20 cellular contexts compared by ENCODE assay signal in the genomic region with DNA sequence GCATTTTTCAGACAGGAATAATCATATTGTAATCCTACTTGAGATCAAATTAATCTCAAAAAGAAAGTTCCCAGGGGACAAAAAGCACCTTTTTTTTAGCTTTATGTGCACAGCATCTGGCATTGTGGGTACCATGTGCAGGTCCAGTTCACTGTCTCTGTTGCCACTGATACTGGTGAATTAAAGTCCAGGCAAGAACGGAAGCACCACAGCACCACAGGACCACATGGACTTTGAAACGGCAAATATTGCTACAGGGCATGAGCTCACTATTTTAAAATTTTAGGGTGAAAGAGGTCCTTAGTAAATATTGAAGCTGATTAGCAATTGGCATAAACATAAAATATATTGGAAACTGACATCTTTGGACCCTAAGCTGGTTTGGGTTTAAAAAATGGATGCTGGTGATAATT.
"Had no signal": no experiment of that assay in that cellular context is flagged by ENCODE, and none has a peak within 500 bp of the region (broad histone marks: within the 10 kb centered on the region; RNA-seq: fewer than 3 reads in every experiment).

No MANE protein-coding gene starts in this region.

- DNase-seq: activated B cell treated with CpG ODN at 0.5 μM for 24 hours; activated CD4-positive, alpha-beta T cell treated with anti-CD3 and anti-CD28 coated beads for 1 hour; activated CD4-positive, alpha-beta T cell treated with anti-CD3 and anti-CD28 coated beads, Interleukin-2, amount 10 ng/mL, durations not matched to agents 24 days and 14 days; activated CD4-positive, alpha-beta T cell treated with anti-CD3 and anti-CD28 coated beads, Interleukin-2, amount 50 U/mL, for 48 hours; activated CD8-positive, alpha-beta memory T cell treated with anti-CD3 and anti-CD28 coated beads, Interleukin-2, amount 10 ng/mL, durations not matched to agents 7 days and 5 days; activated effector memory CD4-positive, alpha-beta T cell treated with Interleukin-2 at 50 U/mL for 16 hours; activated naive CD4-positive, alpha-beta T cell; activated T-cell treated with anti-CD3 and anti-CD28 coated beads, Interleukin-2, amount 50 U/mL, for 24 hours; aorta; central memory CD4-positive, alpha-beta T cell; KG1; NCI-H1417 treated with DMSO at 0.1 percent for 48 hours; NCI-H187; NCI-H2227 treated with DMSO at 0.1 percent for 48 hours; NCI-H446 treated with DMSO at 0.1 percent for 48 hours; NCI-H526 treated with DMSO at 0.1 percent for 48 hours; Peyer's patch had no signal

- H3K36me3 ChIP-seq: Peyer's patch had no signal

- H3K27ac Mint-ChIP-seq: activated B cell treated with CpG ODN at 0.5 μM for 24 hours; activated CD4-positive, alpha-beta T cell treated with anti-CD3 and anti-CD28 coated beads, Interleukin-2, amount 10 ng/mL, durations not matched to agents 24 days and 14 days; activated CD8-positive, alpha-beta memory T cell treated with anti-CD3 and anti-CD28 coated beads, Interleukin-2, amount 10 ng/mL, durations not matched to agents 7 days and 5 days; activated naive CD4-positive, alpha-beta T cell treated with anti-CD3 and anti-CD28 coated beads, Interleukin-2, amount 50 U/mL, for 24 hours; activated T-cell treated with anti-CD3 and anti-CD28 coated beads, Interleukin-2, amount 50 U/mL, for 24 hours; activated T-helper 1 cell treated with anti-CD3 and anti-CD28 coated beads, Interleukin-12 subunit alpha, Interleukin-12 subunit beta, Interleukin-2, Interleukin-4 antibody, amounts not matched to agents 30 ng/mL and 10 ng/mL and 1 ng/mL, durations not matched to agents 14 hours and 24 hours and 36 hours; T-helper 1 cell treated with Interleukin-12 subunit alpha and Interleukin-12 subunit beta and Interleukin-4 antibody, amounts not matched to agents 30 μg/mL and 1 μg/mL, for 36 hours had no signal

- H3K9me3 ChIP-seq: Peyer's patch had no signal

- H3K27ac ChIP-seq: Peyer's patch had no signal

- H3K4me3 Mint-ChIP-seq: activated B cell treated with CpG ODN at 0.5 μM for 24 hours; activated CD4-positive, alpha-beta T cell treated with anti-CD3 and anti-CD28 coated beads, Interleukin-2, amount 10 ng/mL, durations not matched to agents 24 days and 14 days; activated CD8-positive, alpha-beta memory T cell treated with anti-CD3 and anti-CD28 coated beads, Interleukin-2, amount 10 ng/mL, durations not matched to agents 7 days and 5 days; activated naive CD4-positive, alpha-beta T cell treated with anti-CD3 and anti-CD28 coated beads, Interleukin-2, amount 50 U/mL, for 24 hours; activated T-cell treated with anti-CD3 and anti-CD28 coated beads, Interleukin-2, amount 50 U/mL, for 24 hours; activated T-helper 1 cell treated with anti-CD3 and anti-CD28 coated beads, Interleukin-12 subunit alpha, Interleukin-12 subunit beta, Interleukin-2, Interleukin-4 antibody, amounts not matched to agents 30 ng/mL and 10 ng/mL and 1 ng/mL, durations not matched to agents 14 hours and 24 hours and 36 hours; T-helper 1 cell treated with Interleukin-12 subunit alpha and Interleukin-12 subunit beta and Interleukin-4 antibody, amounts not matched to agents 30 μg/mL and 1 μg/mL, for 36 hours had no signal

- H3K4me1 ChIP-seq: Peyer's patch had no signal

- H3K9me3 Mint-ChIP-seq: activated B cell treated with CpG ODN at 0.5 μM for 24 hours; activated CD4-positive, alpha-beta T cell treated with anti-CD3 and anti-CD28 coated beads, Interleukin-2, amount 10 ng/mL, durations not matched to agents 24 days and 14 days; activated naive CD4-positive, alpha-beta T cell treated with anti-CD3 and anti-CD28 coated beads, Interleukin-2, amount 50 U/mL, for 24 hours; activated T-cell treated with anti-CD3 and anti-CD28 coated beads, Interleukin-2, amount 50 U/mL, for 24 hours; activated T-helper 1 cell treated with anti-CD3 and anti-CD28 coated beads, Interleukin-12 subunit alpha, Interleukin-12 subunit beta, Interleukin-2, Interleukin-4 antibody, amounts not matched to agents 30 ng/mL and 10 ng/mL and 1 ng/mL, durations not matched to agents 14 hours and 24 hours and 36 hours; T-helper 1 cell treated with Interleukin-12 subunit alpha and Interleukin-12 subunit beta and Interleukin-4 antibody, amounts not matched to agents 30 μg/mL and 1 μg/mL, for 36 hours had no signal

- H3K36me3 Mint-ChIP-seq: activated CD8-positive, alpha-beta memory T cell treated with anti-CD3 and anti-CD28 coated beads, Interleukin-2, amount 10 ng/mL, durations not matched to agents 7 days and 5 days; activated naive CD4-positive, alpha-beta T cell treated with anti-CD3 and anti-CD28 coated beads, Interleukin-2, amount 50 U/mL, for 24 hours had no signal

- H3K27me3 ChIP-seq: Peyer's patch had no signal

- H3K4me1 Mint-ChIP-seq: activated B cell treated with CpG ODN at 0.5 μM for 24 hours; activated CD8-positive, alpha-beta memory T cell treated with anti-CD3 and anti-CD28 coated beads, Interleukin-2, amount 10 ng/mL, durations not matched to agents 7 days and 5 days; activated naive CD4-positive, alpha-beta T cell treated with anti-CD3 and anti-CD28 coated beads, Interleukin-2, amount 50 U/mL, for 24 hours had no signal

- ATAC-seq: activated CD8-positive, alpha-beta memory T cell treated with anti-CD3 and anti-CD28 coated beads, Interleukin-2, amount 10 ng/mL, durations not matched to agents 7 days and 5 days had no signal

- H3K4me3 ChIP-seq: Peyer's patch had no signal
